8 cellular contexts compared by ENCODE assay signal in genomic region chr14:93086441-93087055, GRCh38. TPM values are rescaled to one million over a fixed set of nuclear protein-coding genes. Genes with fewer than 3 reads are reported as not detected.
DNase-seq lines count a peak whose midpoint lies in the region; ATAC-seq and TF ChIP-seq lines count a peak whose summit lies in the region.

No MANE protein-coding gene starts in this region.

- peak; percentile 28 for ATAC-seq in HG03558 (IDR thresholded peaks at IDR 0.05; ENCODE audit: extremely low read depth, unreplicated experiment)
- ATAC-seq in HG02973 (IDR thresholded peaks at IDR 0.05; ENCODE audit: unreplicated experiment): no peak

- H3K27ac ChIP-seq in breast epithelium (peak overlapping the region in 1 of 2 donors; percentile 52), endodermal cell (ENCODE audit: low read depth, low read length) (peak overlapping the region; percentile 5), vagina (peak overlapping the region; percentile 33)

- TF ChIP-seq CTCF in MCF 10A (IDR thresholded peaks at IDR 0.05; ENCODE audit: unreplicated experiment): no peak
- no peak for TF ChIP-seq CTCF in breast epithelium (IDR thresholded peaks at IDR 0.05)
- no peak for TF ChIP-seq CTCF in endodermal cell (conservative IDR thresholded peaks at IDR 0.05)
- TF ChIP-seq CTCF in vagina (IDR thresholded peaks at IDR 0.05): no peak

- TF ChIP-seq POLR2A in breast epithelium (IDR thresholded peaks at IDR 0.05) (no peak), vagina (IDR thresholded peaks at IDR 0.05) (no peak)

- H3K27me3 Mint-ChIP-seq in MCF 10A (ENCODE audit: insufficient read depth, unreplicated experiment) (no peaks in the 10 kb centered on the region), endodermal cell (ENCODE audit: insufficient read depth) (no peaks in the 10 kb centered on the region)

- H3K4me3 ChIP-seq in breast epithelium (no peak overlapping the region), endodermal cell (ENCODE audit: low read length) (peak overlapping the region; percentile 12), vagina (no peak overlapping the region)

- H3K9me3 Mint-ChIP-seq in MCF 10A (ENCODE audit: unreplicated experiment) (no peaks in the 10 kb centered on the region), endodermal cell (peaks cover 3% of the 10 kb centered on the region)

- peaks cover 39% of the 10 kb centered on the region for H3K4me1 Mint-ChIP-seq in MCF 10A (ENCODE audit: insufficient read depth, unreplicated experiment)
- peaks cover 19% of the 10 kb centered on the region for H3K4me1 Mint-ChIP-seq in endodermal cell

- BruUV-seq in MCF 10A (replicated peaks; lab: Mats Ljungman, UMichigan): no TSS peak

- intact Hi-C loops in MCF 10A (cut with micrococcal nuclease) (no loop called here), breast epithelium (cut with DNase I; ENCODE audit: low total_unique reads) (no loop called here), vagina (cut with DNase I) (loop anchor here (10.0 kb wide), 1 partner anchor 112 kb away; no protein-coding TSS in a partner anchor)

- H3K36me3 ChIP-seq in breast epithelium (no peaks in the 10 kb centered on the region), endodermal cell (ENCODE audit: control insufficient read depth, insufficient read depth, low read length) (no peaks in the 10 kb centered on the region), vagina (no peaks in the 10 kb centered on the region)

- no peaks in the 10 kb centered on the region for H3K9me3 ChIP-seq in breast epithelium
- peaks cover 6% of the 10 kb centered on the region for H3K9me3 ChIP-seq in endodermal cell (ENCODE audit: control insufficient read depth, low read length)
- no peaks in the 10 kb centered on the region for H3K9me3 ChIP-seq in vagina

- no peak overlapping the region for H3K4me3 Mint-ChIP-seq in MCF 10A (ENCODE audit: unreplicated experiment)
- H3K4me3 Mint-ChIP-seq in endodermal cell: peak overlapping the region; percentile 3

- H3K4me1 ChIP-seq in breast epithelium (peaks cover 0 to 10% of the 10 kb centered on the region in 2 donors), endodermal cell (ENCODE audit: control insufficient read depth, insufficient read depth, low read length) (peaks cover 10% of the 10 kb centered on the region), vagina (peaks cover 75% of the 10 kb centered on the region)

- H3K27ac Mint-ChIP-seq in MCF 10A (ENCODE audit: low read depth, unreplicated experiment) (peak overlapping the region; percentile 77), endodermal cell (peak overlapping the region; percentile 97)

- no peak for DNase-seq in MCF 10A (ENCODE audit: unreplicated experiment)
- DNase-seq in breast epithelium (ENCODE audit: low spot score in 2 of 2): no peak
- no peak for DNase-seq in endodermal cell
- DNase-seq in vagina (ENCODE audit: extremely low spot score in 2 of 2): no peak
- no peak for DNase-seq in NCI-H524 (lab: John Stamatoyannopoulos, UW)
- no peak for DNase-seq in SW 1271 (lab: John Stamatoyannopoulos, UW)

- no peak overlapping the region for H3K9ac ChIP-seq in endodermal cell (ENCODE audit: extremely low read depth, low read length, poor library complexity, severe bottlenecking)

- 85 to 96% methylated on average over 4 to 8 of the region's 8 CpGs for WGBS in endodermal cell (ENCODE audit: insufficient coverage in 1 of 2, insufficient read length in 1 of 2), 2 experiments

- peaks cover 7% of the 10 kb centered on the region for H3K36me3 Mint-ChIP-seq in MCF 10A (ENCODE audit: insufficient read depth, unreplicated experiment)
- H3K36me3 Mint-ChIP-seq in endodermal cell (ENCODE audit: low read depth): peaks cover 2% of the 10 kb centered on the region

- POLR2A ChIA-PET in MCF 10A (lab: Yijun Ruan, JAX): interaction anchor here (0.6 to 1.1 kb wide), 4 partner anchors 8 to 112 kb away, joined by 3 to 4 read pairs (median 3); no protein-coding TSS in a partner anchor

- H3K27me3 ChIP-seq in breast epithelium (no peaks in the 10 kb centered on the region), endodermal cell (ENCODE audit: control insufficient read depth, insufficient read depth, low read length, poor library complexity, severe bottlenecking) (no peaks in the 10 kb centered on the region), vagina (no peaks in the 10 kb centered on the region)

- CTCF ChIA-PET in MCF 10A (lab: Yijun Ruan, JAX): no interaction called here

RNA-seq across cellular contexts. Expression of gene ITPK1, which starts 29.2 kb away (rescaled TPM):
- 84.7 and 133 TPM in 2 replicates for total RNA-seq in MCF 10A (2022)
- 10 to 100 TPM; 27.8 to 91.7 (median 42.9) TPM for total RNA-seq in breast epithelium
- 10 to 100 TPM; 59.9 to 66.9 TPM for total RNA-seq in endodermal cell
- polyA plus RNA-seq in endodermal cell (2013, experiment 1 of 2): 30.1 TPM
- polyA plus RNA-seq in endodermal cell (2013, experiment 2 of 2): 32.0 TPM
- total RNA-seq in vagina: 49.6 TPM
